16 cellular contexts compared by ENCODE assay signal in genomic region chr22:46061124-46061410, GRCh38.
A peak's percentile ranks its signal among the peaks of the same experiment; 100 is the strongest.
DNase-seq lines count a peak whose midpoint lies in the region; ATAC-seq, FAIRE-seq and TF ChIP-seq lines count a peak whose summit lies in the region.
"Had no signal": no experiment of that assay in that cellular context is flagged by ENCODE, and none has a peak within 500 bp of the region (broad histone marks: within the 10 kb centered on the region; RNA-seq: fewer than 3 reads in every experiment).

No MANE protein-coding gene starts in this region.

- in situ Hi-C loops in HepG2 (cut with HindIII; ENCODE audit: extremely low pct_ligation_motif_present, low pct_unique_long_range_greater_than_20kb): no loop called here

- DNase-seq in HuH-7 (ENCODE audit: low spot score) (peak; percentile 49), caudate nucleus (lab: John Stamatoyannopoulos, UW) (no peak), HepG2 (ENCODE audit: low spot score) (no peak), NCI-H2029 treated with DMSO at 0.1 percent for 48 hours (lab: John Stamatoyannopoulos, UW) (no peak)
- no peak for DNase-seq in activated CD4-positive, alpha-beta T cell treated with anti-CD3 and anti-CD28 coated beads for 48 hours
- DNase-seq: amygdala; BE2C; effector CD4-positive, alpha-beta T cell; NK-92 treated with Interleukin-12 subunit alpha and Interleukin-12 subunit beta, amount 100 ng/mL, for 24 hours; stimulated activated CD4-positive, alpha-beta T cell treated with anti-CD3 and anti-CD28 coated beads, Interleukin-1b, Interleukin-23, amount 100 ng/mL, for 48 hours; WERI-Rb-1 had no signal

- H3K4me3 ChIP-seq in HepG2 (replicated peaks in 1 of 3; ENCODE audit: insufficient read depth in 1 of 3, low read depth in 2 of 3, low read length in 3 of 3): no peak overlapping the region
- H3K4me3 ChIP-seq in stomach smooth muscle (ENCODE audit: low read length in 2 of 2): peak overlapping the region in 1 of 2 donors; percentile 22
- H3K4me3 ChIP-seq: lung had no signal

- no peak for TF ChIP-seq POLR2A in HepG2 (IDR thresholded peaks at IDR 0.05; ENCODE audit: insufficient read depth in 1 of 2, low read depth in 2 of 2, low read length in 2 of 2)

- POLR2A ChIA-PET in HepG2 (lab: Yijun Ruan, JAX): no interaction called here

- H3K4me1 ChIP-seq in HepG2 (ENCODE audit: insufficient read depth, low read length) (0 out of 2 replicates have a peak, but pooled peaks cover 6% of the 10 kb centered on the region), stomach smooth muscle (ENCODE audit: control insufficient read depth, insufficient read depth, low read length) (peaks cover 63% of the 10 kb centered on the region)

- no peaks in the 10 kb centered on the region for H3K36me3 ChIP-seq in HepG2 (replicated peaks in 1 of 2; ENCODE audit: control insufficient read depth in 1 of 2, insufficient read depth in 2 of 2, low read length in 2 of 2)
- H3K36me3 ChIP-seq in stomach smooth muscle (ENCODE audit: control insufficient read depth in 2 of 2, insufficient read depth in 2 of 2, low read length in 2 of 2): no peaks in the 10 kb centered on the region
- H3K36me3 ChIP-seq: BE2C, WERI-Rb-1 had no signal

- TF ChIP-seq EP300 in HepG2 (IDR thresholded peaks at IDR 0.05; ENCODE audit: low read depth in 2 of 2, low read length in 2 of 2) (no peak), HepG2 (CRISPR knock-in tag; IDR thresholded peaks at IDR 0.05; ENCODE audit: borderline replicate concordance) (no peak)

- H3K27me3 ChIP-seq in HepG2 (ENCODE audit: control insufficient read depth in 1 of 2, insufficient read depth in 2 of 2, low read length in 2 of 2): peaks cover 16 to 89% of the 10 kb centered on the region in 2 experiments
- H3K27me3 ChIP-seq in stomach smooth muscle (ENCODE audit: control insufficient read depth in 1 of 2, insufficient read depth in 2 of 2, low read length in 2 of 2): no peaks in the 10 kb centered on the region
- H3K27me3 ChIP-seq: BE2C had no signal

- peak overlapping the region; percentile 85 for H3K27ac ChIP-seq in caudate nucleus (ENCODE audit: low read depth, low read length)
- no peak overlapping the region for H3K27ac ChIP-seq in HepG2 (ENCODE audit: extremely low read length, insufficient read depth, low read length)
- peak overlapping the region; percentile 46 for H3K27ac ChIP-seq in stomach smooth muscle (ENCODE audit: low read length)
- H3K27ac ChIP-seq: WERI-Rb-1 had no signal

- H3K79me2 ChIP-seq in HepG2 (ENCODE audit: insufficient read depth, low read length): no peaks in the 10 kb centered on the region

- CTCF ChIA-PET in HepG2 (lab: Yijun Ruan, JAX; ENCODE audit: low intra/inter-chr PET ratio, low total read pairs): no interaction called here

- WGBS in HepG2 (ENCODE audit: low lambda C conversion rate): 10% methylated on average over 7 of the region's 26 CpGs

- ATAC-seq in HepG2 (no peak), HG03442 (IDR thresholded peaks at IDR 0.05; ENCODE audit: unreplicated experiment) (no peak), GM21515 (IDR thresholded peaks at IDR 0.05; ENCODE audit: unreplicated experiment) (no peak)

- BruUV-seq in HepG2 (replicated peaks; lab: Mats Ljungman, UMichigan): no TSS peak

- TF ChIP-seq CTCF in HepG2 (CRISPR knock-in tag; IDR thresholded peaks at IDR 0.05): no peak

- no peak for FAIRE-seq in HepG2 (lab: Jason Lieb, UNC)
- FAIRE-seq: GM12892 had no signal

- H3K4me2 ChIP-seq in HepG2 (ENCODE audit: low read depth, low read length): no peak overlapping the region

- H3K9me3 ChIP-seq in HepG2 (ENCODE audit: low read length) (no peaks in the 10 kb centered on the region), stomach smooth muscle (ENCODE audit: control insufficient read depth in 2 of 2, low read length in 2 of 2) (no peaks in the 10 kb centered on the region)
- H3K9me3 ChIP-seq: BE2C had no signal

- H3K9ac ChIP-seq in HepG2 (ENCODE audit: insufficient read depth, low read depth, low read length) (no peak overlapping the region), stomach smooth muscle (ENCODE audit: low read length in 2 of 2) (no peak overlapping the region)

- no peak for TF ChIP-seq RAD21 in HepG2 (CRISPR knock-in tag; IDR thresholded peaks at IDR 0.05)

- H4K20me1 ChIP-seq in HepG2 (ENCODE audit: insufficient read depth, low read length): peaks cover 4% of the 10 kb centered on the region; the same call in 1 of the 2 replicates

- H2AFZ ChIP-seq in HepG2 (ENCODE audit: low read length): no peak overlapping the region

- intact Hi-C loops in HepG2 (cut with micrococcal nuclease; ENCODE audit: unreplicated experiment): no loop called here

TF ChIP-seq in HepG2, 621 proteins besides CTCF, POLR2A, EP300 and RAD21:
- TF ChIP-seq EZH2 (conservative IDR thresholded peaks at IDR 0.05; ENCODE audit: low read depth, low read length): peak; percentile 93
- no peak for TF ChIP-seq ZNF468 (CRISPR knock-in tag; IDR thresholded peaks at IDR 0.05)
